Comparison of ENCODE assay signal across 14 cellular contexts in genomic region chr6:121764493-121764892, GRCh38.
DNase-seq lines count a peak whose midpoint lies in the region; ATAC-seq and TF ChIP-seq lines count a peak whose summit lies in the region.
"Had no signal": no experiment of that assay in that cellular context is flagged by ENCODE, and none has a peak within 500 bp of the region (broad histone marks: within the 10 kb centered on the region; RNA-seq: fewer than 3 reads in every experiment).

No MANE protein-coding gene starts in this region.

- H3K36me3 Mint-ChIP-seq in naive thymus-derived CD8-positive, alpha-beta T cell: peaks cover 0 to 7% (median 7%) of the 10 kb centered on the region in 3 donors

- H3K27ac Mint-ChIP-seq in naive thymus-derived CD8-positive, alpha-beta T cell: no peak overlapping the region
- H3K27ac Mint-ChIP-seq: activated B cell treated with CpG ODN at 0.5 μM for 24 hours, progenitor cell of endocrine pancreas had no signal

- H3K4me1 Mint-ChIP-seq in naive thymus-derived CD8-positive, alpha-beta T cell: peaks cover 0 to 4% (median under 1%) of the 10 kb centered on the region in 4 donors
- H3K4me1 Mint-ChIP-seq: activated B cell treated with CpG ODN at 0.5 μM for 24 hours had no signal

- no peaks in the 10 kb centered on the region for H3K4me1 ChIP-seq in left lung

- POLR2A ChIA-PET in naive thymus-derived CD8-positive, alpha-beta T cell (lab: Charles Lee): no interaction called here

- H3K36me3 ChIP-seq in left lung: no peaks in the 10 kb centered on the region
- H3K36me3 ChIP-seq: adrenal gland had no signal

- ATAC-seq in GM18858 (IDR thresholded peaks at IDR 0.05; ENCODE audit: unreplicated experiment): peak; percentile 87
- peak; percentile 88 for ATAC-seq in GM21423 (IDR thresholded peaks at IDR 0.05; ENCODE audit: unreplicated experiment)
- peak; percentile 84 for ATAC-seq in HG02938 (IDR thresholded peaks at IDR 0.05; ENCODE audit: unreplicated experiment)
- peak; percentile 87 for ATAC-seq in HG03460 (IDR thresholded peaks at IDR 0.05; ENCODE audit: unreplicated experiment)
- no peak for ATAC-seq in naive thymus-derived CD8-positive, alpha-beta T cell
- no peak for ATAC-seq in left lung
- ATAC-seq: SK-N-SH treated with all-trans-retinoic acid at 6 μM for 48 hours had no signal

- H3K9me3 ChIP-seq in left lung: peaks cover 0 to 6% of the 10 kb centered on the region in 2 donors
- H3K9me3 ChIP-seq: adrenal gland had no signal

- no peak overlapping the region for H3K4me3 ChIP-seq in left lung
- H3K4me3 ChIP-seq: adrenal gland, coronary artery had no signal

- H3K27me3 ChIP-seq in left lung: no peaks in the 10 kb centered on the region
- H3K27me3 ChIP-seq: adrenal gland had no signal

- no peak for DNase-seq in cerebellar nuclear complex (lab: John Stamatoyannopoulos, UW)
- DNase-seq in cardiac septum (ENCODE audit: low spot score): no peak
- no peak for DNase-seq in naive thymus-derived CD8-positive, alpha-beta T cell
- DNase-seq in left lung: no peak
- DNase-seq: activated B cell treated with CpG ODN at 0.5 μM for 24 hours, adrenal gland, NCI-H2107 had no signal

- no peak overlapping the region for H3K27ac ChIP-seq in left lung
- H3K27ac ChIP-seq: adrenal gland, coronary artery had no signal

- no peak for TF ChIP-seq CTCF in left lung (IDR thresholded peaks at IDR 0.05)

- H3K4me3 Mint-ChIP-seq in naive thymus-derived CD8-positive, alpha-beta T cell: no peak overlapping the region
- H3K4me3 Mint-ChIP-seq: activated B cell treated with CpG ODN at 0.5 μM for 24 hours had no signal

- intact Hi-C loops in cardiac septum (cut with DNase I) (no loop called here), left lung (cut with DNase I) (no loop called here)

- no peaks in the 10 kb centered on the region for H3K27me3 Mint-ChIP-seq in naive thymus-derived CD8-positive, alpha-beta T cell
- H3K27me3 Mint-ChIP-seq: activated B cell treated with CpG ODN at 0.5 μM for 24 hours, progenitor cell of endocrine pancreas had no signal

- H3K9me3 Mint-ChIP-seq in naive thymus-derived CD8-positive, alpha-beta T cell: peaks cover 0 to 12% (median 2%) of the 10 kb centered on the region in 9 donors

Comparison
In these comparisons a context has a peak if more than half of its experiments do, and no peak if none do; other contexts are left out.
1. ATAC-seq: peak in GM18858 (single experiment), GM21423 (single experiment), HG02938 (single experiment) and HG03460 (single experiment); none in naive thymus-derived CD8-positive, alpha-beta T cell (0 of 2) and left lung (single experiment).